In the genomic region with DNA sequence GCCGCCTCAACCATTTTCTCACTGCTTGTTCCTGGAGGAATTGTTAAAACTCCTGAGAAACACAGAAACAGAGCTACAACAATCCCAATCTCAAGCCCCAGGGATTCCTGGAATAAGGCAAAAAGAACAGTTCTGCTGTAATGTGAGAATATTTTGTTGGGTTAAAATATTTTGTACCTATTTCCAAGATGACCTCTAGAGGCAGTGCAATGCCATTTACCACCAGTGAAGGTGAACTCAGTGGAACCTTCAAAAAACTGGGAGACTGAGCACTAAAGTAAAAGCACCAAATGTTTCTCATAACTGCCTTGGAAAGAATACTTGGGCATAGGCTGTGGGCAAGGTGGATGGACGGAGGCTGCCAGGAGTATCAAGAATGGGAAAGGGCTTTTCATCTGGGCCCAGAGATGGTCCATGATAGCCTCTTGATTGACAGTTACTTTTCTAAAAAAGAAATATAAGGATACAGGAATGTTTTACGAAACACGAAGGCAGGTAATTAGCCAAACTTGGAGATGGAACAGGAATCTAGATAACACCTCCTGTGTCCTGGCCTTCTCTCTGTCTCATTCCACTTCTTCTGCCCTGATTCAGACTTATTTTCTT, we compare ENCODE assay signal across 1 cellular context.
TF ChIP-seq lines count a peak whose summit lies in the region.

No MANE protein-coding gene starts in this region.

TF ChIP-seq in H1, 55 proteins besides CTCF, POLR2A, EP300 and RAD21:
- 0 out of 4 replicates have a peak, but pooled peaks of 1 of the 2 experiments have one; percentile 43 for TF ChIP-seq HDAC2 (IDR thresholded peaks at IDR 0.05; ENCODE audit: borderline replicate concordance in 1 of 2, low read depth in 2 of 2, low read length in 2 of 2)
- no peak for TF ChIP-seq KDM4A (IDR thresholded peaks at IDR 0.05; ENCODE audit: low read depth, low read length, severe bottlenecking)
